9 cellular contexts compared by ENCODE assay signal in the genomic region with DNA sequence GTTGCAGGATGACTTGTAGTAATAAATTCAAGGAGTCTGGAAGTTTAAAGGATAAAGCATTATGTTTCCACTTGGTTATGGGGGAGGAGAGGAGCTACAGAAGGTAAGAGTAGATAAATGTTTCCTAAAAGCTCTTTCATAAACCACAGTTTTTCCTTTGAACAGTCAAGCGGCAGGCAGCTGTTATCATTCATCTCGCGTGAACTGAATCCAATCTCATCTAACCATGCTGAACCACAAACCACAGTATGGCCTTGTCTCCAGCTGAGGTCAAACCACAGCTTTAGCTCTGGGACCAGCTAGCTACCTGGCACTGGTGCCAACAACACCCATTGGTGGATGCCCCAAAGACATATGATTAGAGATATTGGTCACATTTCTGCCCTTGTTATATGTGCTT.
DNase-seq lines count a peak whose midpoint lies in the region; ATAC-seq and TF ChIP-seq lines count a peak whose summit lies in the region.
"Had no signal": no experiment of that assay in that cellular context is flagged by ENCODE, and none has a peak within 500 bp of the region (broad histone marks: within the 10 kb centered on the region; RNA-seq: fewer than 3 reads in every experiment).

No MANE protein-coding gene starts in this region.

- no peaks in the 10 kb centered on the region for H3K9me3 Mint-ChIP-seq in activated CD8-positive, alpha-beta memory T cell treated with anti-CD3 and anti-CD28 coated beads, Interleukin-2, amount 10 ng/mL, durations not matched to agents 7 days and 5 days (ENCODE audit: low read depth)
- H3K9me3 Mint-ChIP-seq in activated naive CD4-positive, alpha-beta T cell treated with anti-CD3 and anti-CD28 coated beads, Interleukin-2, amount 10 ng/mL, durations not matched to agents 7 days and 5 days = no peaks in the 10 kb centered on the region
- H3K9me3 Mint-ChIP-seq: central memory CD8-positive, alpha-beta T cell had no signal

- no peak overlapping the region for H3K4me3 Mint-ChIP-seq in activated CD8-positive, alpha-beta memory T cell treated with anti-CD3 and anti-CD28 coated beads, Interleukin-2, amount 10 ng/mL, durations not matched to agents 7 days and 5 days
- no peak overlapping the region for H3K4me3 Mint-ChIP-seq in activated naive CD4-positive, alpha-beta T cell treated with anti-CD3 and anti-CD28 coated beads, Interleukin-2, amount 10 ng/mL, durations not matched to agents 7 days and 5 days
- H3K4me3 Mint-ChIP-seq: central memory CD8-positive, alpha-beta T cell had no signal

- peaks cover 63% of the 10 kb centered on the region for H3K27me3 Mint-ChIP-seq in activated CD8-positive, alpha-beta memory T cell treated with anti-CD3 and anti-CD28 coated beads, Interleukin-2, amount 10 ng/mL, durations not matched to agents 7 days and 5 days
- peaks cover 49% of the 10 kb centered on the region for H3K27me3 Mint-ChIP-seq in activated naive CD4-positive, alpha-beta T cell treated with anti-CD3 and anti-CD28 coated beads, Interleukin-2, amount 10 ng/mL, durations not matched to agents 7 days and 5 days

- H3K36me3 ChIP-seq in MG63 = no peaks in the 10 kb centered on the region; the same call in 1 of the 2 replicates

- CTCF ChIA-PET in activated CD8-positive, alpha-beta memory T cell treated with anti-CD3 and anti-CD28 coated beads, Interleukin-2, amount 10 ng/mL, durations not matched to agents 7 days and 5 days (lab: Charles Lee) = no interaction called here
- CTCF ChIA-PET in activated naive CD4-positive, alpha-beta T cell treated with anti-CD3 and anti-CD28 coated beads, Interleukin-2, amount 10 ng/mL, durations not matched to agents 7 days and 5 days (lab: Charles Lee) = no interaction called here
- CTCF ChIA-PET in GM10248 (lab: Yijun Ruan, JAX) = interaction anchor here (0.9 to 1.4 kb wide), 4 partner anchors 10 to 25 kb away, joined by 3 to 5 read pairs (median 4); no protein-coding TSS in a partner anchor

- no peak overlapping the region for H3K27ac Mint-ChIP-seq in activated CD8-positive, alpha-beta memory T cell treated with anti-CD3 and anti-CD28 coated beads, Interleukin-2, amount 10 ng/mL, durations not matched to agents 7 days and 5 days
- H3K27ac Mint-ChIP-seq in activated naive CD4-positive, alpha-beta T cell treated with anti-CD3 and anti-CD28 coated beads, Interleukin-2, amount 10 ng/mL, durations not matched to agents 7 days and 5 days = no peak overlapping the region

- no peaks in the 10 kb centered on the region for H3K27me3 ChIP-seq in MG63

- H3K4me3 ChIP-seq in MG63 = no peak overlapping the region

- H3K9me3 ChIP-seq in MG63 = no peaks in the 10 kb centered on the region

- POLR2A ChIA-PET in GM10248 (lab: Yijun Ruan, JAX) = no interaction called here

- ATAC-seq in activated CD8-positive, alpha-beta memory T cell treated with anti-CD3 and anti-CD28 coated beads, Interleukin-2, amount 10 ng/mL, durations not matched to agents 7 days and 5 days = peak; percentile 68

- DNase-seq in activated CD8-positive, alpha-beta memory T cell treated with anti-CD3 and anti-CD28 coated beads, Interleukin-2, amount 10 ng/mL, durations not matched to agents 7 days and 5 days = peak; percentile 64
- no peak for DNase-seq in activated CD8-positive, alpha-beta memory T cell treated with anti-CD3 and anti-CD28 coated beads for 24 hours
- DNase-seq in MG63 = peak; percentile 7
- peak; percentile 47 for DNase-seq in activated naive CD4-positive, alpha-beta T cell treated with anti-CD3 and anti-CD28 coated beads, Interleukin-2, amount 10 ng/mL, durations not matched to agents 7 days and 5 days
- peak; percentile 2 to 11 (median 5) for DNase-seq in stimulated activated CD4-positive, alpha-beta T cell treated with anti-CD3 and anti-CD28 coated beads, TNF-alpha, amount 100 ng/mL, for 48 hours (ENCODE audit: low read depth in 3 of 3)
- DNase-seq in mucosa of gallbladder (ENCODE audit: low spot score) = no peak
- no peak for DNase-seq in GM10248 (ENCODE audit: extremely low spot score)
- DNase-seq in NCI-H524 treated with DMSO at 0.1 percent for 48 hours (lab: John Stamatoyannopoulos, UW) = no peak

- no peak for TF ChIP-seq CTCF in GM10248 (IDR thresholded peaks at IDR 0.05; ENCODE audit: control extremely low read depth, extremely low read depth, low read depth, missing control alignments)

- no peaks in the 10 kb centered on the region for H3K36me3 Mint-ChIP-seq in activated CD8-positive, alpha-beta memory T cell treated with anti-CD3 and anti-CD28 coated beads, Interleukin-2, amount 10 ng/mL, durations not matched to agents 7 days and 5 days
- no peaks in the 10 kb centered on the region for H3K36me3 Mint-ChIP-seq in activated naive CD4-positive, alpha-beta T cell treated with anti-CD3 and anti-CD28 coated beads, Interleukin-2, amount 10 ng/mL, durations not matched to agents 7 days and 5 days

- peaks cover 20% of the 10 kb centered on the region for H3K4me1 Mint-ChIP-seq in activated CD8-positive, alpha-beta memory T cell treated with anti-CD3 and anti-CD28 coated beads, Interleukin-2, amount 10 ng/mL, durations not matched to agents 7 days and 5 days
- peaks cover 19% of the 10 kb centered on the region for H3K4me1 Mint-ChIP-seq in activated naive CD4-positive, alpha-beta T cell treated with anti-CD3 and anti-CD28 coated beads, Interleukin-2, amount 10 ng/mL, durations not matched to agents 7 days and 5 days

Comparison
In these comparisons a context has a peak if more than half of its experiments do, and no peak if none do; other contexts are left out.
1. DNase-seq: peak in activated CD8-positive, alpha-beta memory T cell treated with anti-CD3 and anti-CD28 coated beads, Interleukin-2, amount 10 ng/mL, durations not matched to agents 7 days and 5 days (single experiment), MG63 (single experiment), activated naive CD4-positive, alpha-beta T cell treated with anti-CD3 and anti-CD28 coated beads, Interleukin-2, amount 10 ng/mL, durations not matched to agents 7 days and 5 days (single experiment) and stimulated activated CD4-positive, alpha-beta T cell treated with anti-CD3 and anti-CD28 coated beads, TNF-alpha, amount 100 ng/mL, for 48 hours (3 of 3); none in activated CD8-positive, alpha-beta memory T cell treated with anti-CD3 and anti-CD28 coated beads for 24 hours (single experiment), mucosa of gallbladder (single experiment), GM10248 (single experiment) and NCI-H524 treated with DMSO at 0.1 percent for 48 hours (single experiment).